In genomic region chr15:25092661-25093060, GRCh38 we compare ENCODE assay signal across 17 cellular contexts.
"Had no signal": no experiment of that assay in that cellular context is flagged by ENCODE, and none has a peak within 500 bp of the region (broad histone marks: within the 10 kb centered on the region; RNA-seq: fewer than 3 reads in every experiment).

No MANE protein-coding gene starts in this region.

- H3K9me3 ChIP-seq: neutrophil had no signal

- ATAC-seq: foreskin keratinocyte; naive thymus-derived CD8-positive, alpha-beta T cell; stimulated activated naive CD8-positive, alpha-beta T cell treated with anti-CD3 and anti-CD28 coated beads, Interleukin-15, Interleukin-2, amounts not matched to agents 100 U/mL and 50 U/mL, for 24 hours had no signal

- H3K4me3 ChIP-seq: esophagus squamous epithelium, transverse colon, vagina had no signal

- H3K27ac ChIP-seq: esophagus squamous epithelium, foreskin keratinocyte, neutrophil, transverse colon, vagina had no signal

- H3K36me3 ChIP-seq: neutrophil had no signal

- DNase-seq: activated CD4-positive, alpha-beta T cell treated with anti-CD3 and anti-CD28 coated beads, Interleukin-2, amount 10 ng/mL, durations not matched to agents 7 days and 5 days; activated naive CD4-positive, alpha-beta T cell; activated naive CD8-positive, alpha-beta T cell treated with anti-CD3 and anti-CD28 coated beads, Interleukin-2, amount 10 ng/mL, durations not matched to agents 7 days and 5 days; anterior cingulate cortex; caudate nucleus; cortex of kidney; effector CD4-positive, alpha-beta T cell; esophagus squamous epithelium; foreskin keratinocyte; left cardiac atrium; naive thymus-derived CD8-positive, alpha-beta T cell; posterior cingulate gyrus; small intestine; stimulated activated naive CD8-positive, alpha-beta T cell treated with anti-CD3 and anti-CD28 coated beads, Interleukin-15, Interleukin-2, amounts not matched to agents 100 U/mL and 50 U/mL, for 24 hours; transverse colon had no signal

- H3K4me1 ChIP-seq: esophagus squamous epithelium, foreskin keratinocyte, transverse colon, vagina had no signal

- H3K27me3 ChIP-seq: esophagus squamous epithelium, foreskin keratinocyte, neutrophil, transverse colon, vagina had no signal
